ENCODE assay signal across 21 cellular contexts in genomic region chr10:406976-407375, GRCh38.
DNase-seq lines count a peak whose midpoint lies in the region; ATAC-seq and TF ChIP-seq lines count a peak whose summit lies in the region.
"Had no signal": no experiment of that assay in that cellular context is flagged by ENCODE, and none has a peak within 500 bp of the region (broad histone marks: within the 10 kb centered on the region; RNA-seq: fewer than 3 reads in every experiment).

No MANE protein-coding gene starts in this region.

- H4K5ac ChIP-seq in IMR-90 (ENCODE audit: low read depth, low read length) = no peak overlapping the region

- no peak overlapping the region for H2AK5ac ChIP-seq in IMR-90 (ENCODE audit: low read depth, low read length)

- H3K4me3 ChIP-seq in IMR-90 (ENCODE audit: insufficient read depth, low read depth, low read length) (no peak overlapping the region), esophagus muscularis mucosa (no peak overlapping the region)
- H3K4me3 ChIP-seq: BLaER1, GM12878, HAP-1 had no signal

- no peak for ATAC-seq in IMR-90 (ENCODE audit: low read depth)
- ATAC-seq in activated CD8-positive, alpha-beta T cell treated with anti-CD3 and anti-CD28 coated beads, Interleukin-2, amount 10 ng/mL, durations not matched to agents 7 days and 5 days = no peak
- ATAC-seq in GM18858 (IDR thresholded peaks at IDR 0.05; ENCODE audit: unreplicated experiment) = no peak
- ATAC-seq: CD8-positive, alpha-beta T cell; GM12878 had no signal

- TF ChIP-seq RAD21 in IMR-90 (IDR thresholded peaks at IDR 0.05; ENCODE audit: low read length) = no peak

- BruUV-seq in IMR-90 (replicated peaks; lab: Mats Ljungman, UMichigan) = no TSS peak

- H4K91ac ChIP-seq in IMR-90 (ENCODE audit: insufficient read depth, low read depth, low read length) = peak overlapping the region; percentile 7; the same call in 1 of the 2 replicates

- H4K8ac ChIP-seq in IMR-90 (ENCODE audit: low read depth in 2 of 2, low read length in 2 of 2) = no peak overlapping the region

- no peak overlapping the region for H3K14ac ChIP-seq in IMR-90 (replicated peaks; ENCODE audit: low read depth, low read length)

- H3K4me3 Mint-ChIP-seq in neural crest cell = no peak overlapping the region
- no peak overlapping the region for H3K4me3 Mint-ChIP-seq in activated CD8-positive, alpha-beta T cell treated with anti-CD3 and anti-CD28 coated beads, Interleukin-2, amount 10 ng/mL, durations not matched to agents 7 days and 5 days
- H3K4me3 Mint-ChIP-seq: B cell; CD4-positive, CD25-positive, alpha-beta regulatory T cell; CD8-positive, alpha-beta T cell; HFFc6 had no signal

- H3K9me1 ChIP-seq in IMR-90 (ENCODE audit: insufficient read depth, low read length) = peaks cover 5% of the 10 kb centered on the region; the same call in 1 of the 2 replicates

- H3K27me3 ChIP-seq in IMR-90 (ENCODE audit: control insufficient read depth, insufficient read depth, low read length) = no peaks in the 10 kb centered on the region
- H3K27me3 ChIP-seq in esophagus muscularis mucosa = no peaks in the 10 kb centered on the region
- H3K27me3 ChIP-seq: BLaER1 had no signal

- H3K36me3 ChIP-seq in IMR-90 (ENCODE audit: control insufficient read depth, insufficient read depth, low read length) (peaks cover 26% of the 10 kb centered on the region), esophagus muscularis mucosa (peaks cover 19 to 78% (median 42%) of the 10 kb centered on the region in 4 donors)

- DNase-seq in IMR-90 (no peak), esophagus muscularis mucosa (ENCODE audit: extremely low spot score) (peak; percentile 26), neural crest cell (ENCODE audit: low read depth, low spot score) (no peak), NCI-H1092 treated with DMSO at 0.1 percent for 48 hours (lab: John Stamatoyannopoulos, UW) (no peak)
- DNase-seq in activated CD8-positive, alpha-beta T cell treated with anti-CD3 and anti-CD28 coated beads, Interleukin-2, amount 10 ng/mL, durations not matched to agents 7 days and 5 days = no peak
- DNase-seq: Caco-2; CD4-positive, CD25-positive, alpha-beta regulatory T cell; CD8-positive, alpha-beta T cell; DMS 273 treated with DMSO at 0.1 percent for 48 hours; DMS79; EL; GDM1; GOT3; HFFc6 had no signal

- H3K27ac ChIP-seq in IMR-90 (ENCODE audit: insufficient read depth, low read length) (no peak overlapping the region), esophagus muscularis mucosa (replicated peaks in 1 of 4) (no peak overlapping the region)
- H3K27ac ChIP-seq: 22Rv1, BLaER1, C4-2B had no signal

- H2AK9ac ChIP-seq in IMR-90 (replicated peaks; ENCODE audit: low read depth, low read length, poor library complexity) = no peak overlapping the region

- H3K79me1 ChIP-seq in IMR-90 (ENCODE audit: low read depth in 1 of 2, low read length in 2 of 2) = peaks cover 6 to 36% of the 10 kb centered on the region in 2 experiments; a peak in 3 of 4 replicates

- H4K20me1 ChIP-seq in IMR-90 (ENCODE audit: insufficient read depth, low read length) = no peaks in the 10 kb centered on the region
- H4K20me1 ChIP-seq: BLaER1 had no signal

- POLR2A ChIA-PET in IMR-90 (lab: Charles Lee; ENCODE audit: unreplicated experiment) = no interaction called here
- POLR2A ChIA-PET in activated CD8-positive, alpha-beta T cell treated with anti-CD3 and anti-CD28 coated beads, Interleukin-2, amount 10 ng/mL, durations not matched to agents 7 days and 5 days (lab: Charles Lee) = no interaction called here

- peak overlapping the region; percentile 87 for H3K27ac Mint-ChIP-seq in neural crest cell (ENCODE audit: unreplicated experiment)
- no peak overlapping the region for H3K27ac Mint-ChIP-seq in activated CD8-positive, alpha-beta T cell treated with anti-CD3 and anti-CD28 coated beads, Interleukin-2, amount 10 ng/mL, durations not matched to agents 7 days and 5 days
- H3K27ac Mint-ChIP-seq: B cell; CD4-positive, CD25-positive, alpha-beta regulatory T cell; CD8-positive, alpha-beta T cell; HFFc6 had no signal

- H3K56ac ChIP-seq in IMR-90 (ENCODE audit: extremely low read depth, insufficient read depth, low read length) = no peak overlapping the region

- no peak overlapping the region for H2AFZ ChIP-seq in IMR-90 (replicated peaks; ENCODE audit: low read length, poor library complexity)

- no peak overlapping the region for H3K23ac ChIP-seq in IMR-90 (ENCODE audit: low read depth, low read length)

- dilution Hi-C loops in IMR-90 (cut with HindIII; ENCODE audit: low sequenced_read_pairs, unreplicated experiment) = no loop called here

- no peak for TF ChIP-seq EP300 in esophagus muscularis mucosa (IDR thresholded peaks at IDR 0.05)

- no peak overlapping the region for H2BK20ac ChIP-seq in IMR-90 (ENCODE audit: low read depth, low read length)

- H2BK5ac ChIP-seq in IMR-90 (ENCODE audit: low read depth, low read length, poor library complexity, severe bottlenecking) = no peak overlapping the region

- H3K9ac ChIP-seq in IMR-90 (ENCODE audit: low read depth, low read length) = no peak overlapping the region
- H3K9ac ChIP-seq: BLaER1 had no signal

- no peak overlapping the region for H2BK15ac ChIP-seq in IMR-90 (ENCODE audit: low read depth, low read length)

- H3K9me3 Mint-ChIP-seq in neural crest cell = no peaks in the 10 kb centered on the region
- no peaks in the 10 kb centered on the region for H3K9me3 Mint-ChIP-seq in activated CD8-positive, alpha-beta T cell treated with anti-CD3 and anti-CD28 coated beads, Interleukin-2, amount 10 ng/mL, durations not matched to agents 7 days and 5 days (ENCODE audit: insufficient read depth)
- H3K9me3 Mint-ChIP-seq: CD4-positive, CD25-positive, alpha-beta regulatory T cell; CD8-positive, alpha-beta T cell; HFFc6 had no signal

- H3K9me3 ChIP-seq in IMR-90 (ENCODE audit: control insufficient read depth, insufficient read depth, low read length) (no peaks in the 10 kb centered on the region; the same call in 1 of the 2 replicates), esophagus muscularis mucosa (no peaks in the 10 kb centered on the region)
- H3K9me3 ChIP-seq: BLaER1, Caco-2, HAP-1 had no signal

- peaks cover 14% of the 10 kb centered on the region for H3K4me1 Mint-ChIP-seq in neural crest cell
- no peaks in the 10 kb centered on the region for H3K4me1 Mint-ChIP-seq in activated CD8-positive, alpha-beta T cell treated with anti-CD3 and anti-CD28 coated beads, Interleukin-2, amount 10 ng/mL, durations not matched to agents 7 days and 5 days (ENCODE audit: low read depth)
- H3K4me1 Mint-ChIP-seq: B cell had no signal

- peaks cover 39% of the 10 kb centered on the region for H3K36me3 Mint-ChIP-seq in neural crest cell (ENCODE audit: low read depth)
- H3K36me3 Mint-ChIP-seq in activated CD8-positive, alpha-beta T cell treated with anti-CD3 and anti-CD28 coated beads, Interleukin-2, amount 10 ng/mL, durations not matched to agents 7 days and 5 days (ENCODE audit: low read depth) = no peaks in the 10 kb centered on the region

- no peak overlapping the region for H3K4me2 ChIP-seq in IMR-90 (ENCODE audit: low read depth, low read length)
- H3K4me2 ChIP-seq: BLaER1 had no signal

- no peak for TF ChIP-seq POLR2A in IMR-90 (IDR thresholded peaks at IDR 0.05; ENCODE audit: low read depth, low read length)
- TF ChIP-seq POLR2A in esophagus muscularis mucosa (IDR thresholded peaks at IDR 0.05; ENCODE audit: low read depth) = no peak

- whole genome bisulfite sequencing in IMR-90 (ENCODE audit: extremely low coverage in 2 of 2, insufficient read length in 1 of 2), 2 experiments = 87% methylated on average over 2 of the region's 13 CpGs; no CpG with 5 or more reads in 1 of the 2 experiments
- WGBS in esophagus muscularis mucosa = 95% methylated on average over 13 of the region's 13 CpGs

- in situ Hi-C loops in IMR-90 (cut with MboI; ENCODE audit: low sequenced_read_pairs) = no loop called here

- no peaks in the 10 kb centered on the region for H3K27me3 Mint-ChIP-seq in neural crest cell (ENCODE audit: low read depth)
- H3K27me3 Mint-ChIP-seq in activated CD8-positive, alpha-beta T cell treated with anti-CD3 and anti-CD28 coated beads, Interleukin-2, amount 10 ng/mL, durations not matched to agents 7 days and 5 days (ENCODE audit: low read depth) = peaks cover 10% of the 10 kb centered on the region
- H3K27me3 Mint-ChIP-seq: CD4-positive, CD25-positive, alpha-beta regulatory T cell had no signal

- CTCF ChIA-PET in IMR-90 (lab: Yijun Ruan, JAX) = no interaction called here
- CTCF ChIA-PET in activated CD8-positive, alpha-beta T cell treated with anti-CD3 and anti-CD28 coated beads, Interleukin-2, amount 10 ng/mL, durations not matched to agents 7 days and 5 days (lab: Charles Lee) = interaction anchor here (0.9 kb wide), 1 partner anchor 16 kb away, joined by 3 read pairs; no protein-coding TSS in a partner anchor

- H3K4me1 ChIP-seq in IMR-90 (ENCODE audit: control insufficient read depth, insufficient read depth, low read length) = peaks cover 7% of the 10 kb centered on the region
- peaks cover 0 to under 1% (median 0%) of the 10 kb centered on the region in 4 donors for H3K4me1 ChIP-seq in esophagus muscularis mucosa
- H3K4me1 ChIP-seq: Caco-2 had no signal

- TF ChIP-seq CTCF in IMR-90 (conservative IDR thresholded peaks at IDR 0.05; ENCODE audit: low read depth, low read length) (no peak), esophagus muscularis mucosa (IDR thresholded peaks at IDR 0.05) (no peak), neural crest cell (conservative IDR thresholded peaks at IDR 0.05) (no peak)

- no peak overlapping the region for H3K18ac ChIP-seq in IMR-90 (ENCODE audit: low read depth, low read length)

- no peak overlapping the region for H3K4ac ChIP-seq in IMR-90 (ENCODE audit: low read depth, low read length)

- intact Hi-C loops in IMR-90 (cut with micrococcal nuclease) (no loop called here), esophagus muscularis mucosa (cut with DNase I) (no loop called here)

- H2BK120ac ChIP-seq in IMR-90 (ENCODE audit: low read depth, low read length) = no peak overlapping the region

TF ChIP-seq in IMR-90, 13 proteins besides CTCF, POLR2A, EP300 and RAD21:
- no peak for TF ChIP-seq FOS (IDR thresholded peaks at IDR 0.05; ENCODE audit: low read depth, low read length)
- TF ChIP-seq ELK1 (IDR thresholded peaks at IDR 0.05; ENCODE audit: borderline replicate concordance, low read depth, low read length) = no peak
